Comparison of ENCODE assay signal across 1 cellular context in the genomic region with DNA sequence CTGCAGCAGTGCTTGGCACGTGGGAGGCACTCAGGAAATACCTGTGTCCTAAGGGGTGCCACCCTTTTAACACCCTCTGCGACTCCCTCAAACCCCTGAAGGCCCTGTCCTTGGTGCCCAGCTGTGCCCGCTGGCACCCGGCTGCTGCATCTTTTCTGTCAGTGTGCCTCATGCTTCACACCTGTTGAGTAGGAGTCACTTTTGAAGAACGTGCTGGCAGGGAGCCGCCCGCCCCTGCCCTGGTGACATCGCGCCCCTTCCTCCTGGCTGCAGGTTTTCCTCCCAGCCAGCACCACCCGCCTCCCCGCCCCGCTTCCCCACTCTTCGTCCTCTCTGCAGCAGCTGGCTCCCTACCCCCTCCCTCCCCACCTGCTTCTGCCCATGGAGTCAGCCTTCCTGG.
TF ChIP-seq lines count a peak whose summit lies in the region.

No MANE protein-coding gene starts in this region.

TF ChIP-seq in GM12878, 131 proteins besides CTCF, POLR2A, EP300 and RAD21:
- TF ChIP-seq BACH1 (IDR thresholded peaks at IDR 0.05; ENCODE audit: borderline replicate concordance) (no peak), HDAC2 (IDR thresholded peaks at IDR 0.05) (no peak), CHD2 (IDR thresholded peaks at IDR 0.05; ENCODE audit: borderline replicate concordance, low read depth, low read length) (no peak), CBX5 (IDR thresholded peaks at IDR 0.05; ENCODE audit: low read depth) (no peak), ATF7 (IDR thresholded peaks at IDR 0.05; ENCODE audit: low read depth) (no peak), TBL1XR1 (IDR thresholded peaks at IDR 0.05; ENCODE audit: low read depth, low read length) (no peak), PML (IDR thresholded peaks at IDR 0.05; ENCODE audit: low read length) (no peak)
- TF ChIP-seq, protein P1, sequence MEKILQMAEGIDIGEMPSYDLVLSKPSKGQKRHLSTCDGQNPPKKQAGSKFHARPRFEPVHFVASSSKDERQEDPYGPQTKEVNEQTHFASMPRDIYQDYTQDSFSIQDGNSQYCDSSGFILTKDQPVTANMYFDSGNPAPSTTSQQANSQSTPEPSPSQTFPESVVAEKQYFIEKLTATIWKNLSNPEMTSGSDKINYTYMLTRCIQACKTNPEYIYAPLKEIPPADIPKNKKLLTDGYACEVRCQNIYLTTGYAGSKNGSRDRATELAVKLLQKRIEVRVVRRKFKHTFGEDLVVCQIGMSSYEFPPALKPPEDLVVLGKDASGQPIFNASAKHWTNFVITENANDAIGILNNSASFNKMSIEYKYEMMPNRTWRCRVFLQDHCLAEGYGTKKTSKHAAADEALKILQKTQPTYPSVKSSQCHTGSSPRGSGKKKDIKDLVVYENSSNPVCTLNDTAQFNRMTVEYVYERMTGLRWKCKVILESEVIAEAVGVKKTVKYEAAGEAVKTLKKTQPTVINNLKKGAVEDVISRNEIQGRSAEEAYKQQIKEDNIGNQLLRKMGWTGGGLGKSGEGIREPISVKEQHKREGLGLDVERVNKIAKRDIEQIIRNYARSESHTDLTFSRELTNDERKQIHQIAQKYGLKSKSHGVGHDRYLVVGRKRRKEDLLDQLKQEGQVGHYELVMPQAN (conservative IDR thresholded peaks at IDR 0.05) = no peak
- TF ChIP-seq, protein P2, sequence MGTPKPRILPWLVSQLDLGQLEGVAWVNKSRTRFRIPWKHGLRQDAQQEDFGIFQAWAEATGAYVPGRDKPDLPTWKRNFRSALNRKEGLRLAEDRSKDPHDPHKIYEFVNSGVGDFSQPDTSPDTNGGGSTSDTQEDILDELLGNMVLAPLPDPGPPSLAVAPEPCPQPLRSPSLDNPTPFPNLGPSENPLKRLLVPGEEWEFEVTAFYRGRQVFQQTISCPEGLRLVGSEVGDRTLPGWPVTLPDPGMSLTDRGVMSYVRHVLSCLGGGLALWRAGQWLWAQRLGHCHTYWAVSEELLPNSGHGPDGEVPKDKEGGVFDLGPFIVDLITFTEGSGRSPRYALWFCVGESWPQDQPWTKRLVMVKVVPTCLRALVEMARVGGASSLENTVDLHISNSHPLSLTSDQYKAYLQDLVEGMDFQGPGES (IDR thresholded peaks at IDR 0.05) = no peak
